ENCODE assay signal across 16 cellular contexts in the genomic region with DNA sequence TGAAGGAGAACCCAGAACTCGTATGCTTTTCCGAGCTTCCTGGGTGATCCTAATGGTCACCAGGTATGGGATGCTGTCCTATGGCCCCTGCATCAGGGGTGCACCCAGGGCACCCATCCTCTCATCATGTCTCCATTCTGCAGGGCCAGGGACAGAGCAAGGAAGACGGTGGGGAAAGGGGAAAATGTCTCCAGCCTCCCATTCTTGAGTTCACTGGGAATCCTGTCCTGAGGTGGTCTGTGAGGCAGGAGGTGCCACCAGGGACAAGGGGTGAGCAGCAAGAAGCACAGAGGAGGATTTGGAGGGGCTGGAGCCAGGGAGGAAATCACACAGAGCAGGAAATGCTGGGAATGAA. TPM values are rescaled to one million over a fixed set of nuclear protein-coding genes. Genes with fewer than 3 reads are reported as not detected.
A peak's percentile ranks its signal among the peaks of the same experiment; 100 is the strongest.
DNase-seq lines count a peak whose midpoint lies in the region; ATAC-seq and TF ChIP-seq lines count a peak whose summit lies in the region.
"Had no signal": no experiment of that assay in that cellular context is flagged by ENCODE, and none has a peak within 500 bp of the region (broad histone marks: within the 10 kb centered on the region; RNA-seq: fewer than 3 reads in every experiment).

No MANE protein-coding gene starts in this region.

- H3K36me3 ChIP-seq in neural progenitor cell (no peaks in the 10 kb centered on the region), thyroid gland (no peaks in the 10 kb centered on the region), smooth muscle cell (ENCODE audit: low read depth) (no peaks in the 10 kb centered on the region), psoas muscle (ENCODE audit: insufficient read depth in 1 of 2, low read depth in 1 of 2) (no peaks in the 10 kb centered on the region)

- no peaks in the 10 kb centered on the region for H3K4me1 Mint-ChIP-seq in activated T-helper 17 cell treated with anti-CD3 and anti-CD28 coated beads, Interleukin-2, amount 50 U/mL, for 72 hours
- peaks cover 38% of the 10 kb centered on the region for H3K4me1 Mint-ChIP-seq in neural progenitor cell

- TF ChIP-seq CTCF in neural progenitor cell (IDR thresholded peaks at IDR 0.05) (no peak), thyroid gland (IDR thresholded peaks at IDR 0.05) (no peak), smooth muscle cell (IDR thresholded peaks at IDR 0.05; ENCODE audit: borderline replicate concordance, insufficient read depth, poor library complexity, severe bottlenecking) (no peak), psoas muscle (IDR thresholded peaks at IDR 0.05) (no peak)

- H3K79me2 ChIP-seq in neural progenitor cell (ENCODE audit: low read depth) (no peaks in the 10 kb centered on the region), smooth muscle cell (ENCODE audit: low read depth) (no peaks in the 10 kb centered on the region)

- no peaks in the 10 kb centered on the region for H4K20me1 ChIP-seq in neural progenitor cell (ENCODE audit: low read depth)
- no peaks in the 10 kb centered on the region for H4K20me1 ChIP-seq in smooth muscle cell (ENCODE audit: low read depth)

- intact Hi-C loops in thyroid gland (cut with DNase I) (no loop called here), psoas muscle (cut with DNase I) (no loop called here)

- 83 to 89% methylated on average over 3 of the region's 3 CpGs for WGBS in thyroid gland, 2 donors
- 92% methylated on average over 3 of the region's 3 CpGs for WGBS in smooth muscle cell (ENCODE audit: low lambda C conversion rate)
- WGBS in psoas muscle, 3 donors = 80 to 87% (median 84%) methylated on average over 3 of the region's 3 CpGs

- no peak for ATAC-seq in activated T-helper 17 cell treated with anti-CD3 and anti-CD28 coated beads, Interleukin-2, amount 50 U/mL, for 72 hours (replicated peaks)
- ATAC-seq in psoas muscle = no peak
- no peak for ATAC-seq in GM18873 (IDR thresholded peaks at IDR 0.05; ENCODE audit: low FRiP score, unreplicated experiment)
- ATAC-seq: K562 had no signal

- no peak overlapping the region for H3K9ac ChIP-seq in neural progenitor cell
- H3K9ac ChIP-seq in smooth muscle cell (ENCODE audit: low read depth) = no peak overlapping the region

- H3K4me2 ChIP-seq in neural progenitor cell (no peak overlapping the region), smooth muscle cell (no peak overlapping the region)
- H3K4me2 ChIP-seq: GM23338 had no signal

- H3K27ac ChIP-seq in cingulate gyrus (ENCODE audit: low read depth, low read length) (peak overlapping the region; percentile 57), neural progenitor cell (no peak overlapping the region), thyroid gland (peak overlapping the region; percentile 29 to 53 (median 45)), smooth muscle cell (ENCODE audit: low read depth) (no peak overlapping the region), psoas muscle (no peak overlapping the region)

- no peak overlapping the region for H3K4me3 ChIP-seq in neural progenitor cell
- H3K4me3 ChIP-seq in thyroid gland (replicated peaks in 1 of 3) = no peak overlapping the region
- no peak overlapping the region for H3K4me3 ChIP-seq in smooth muscle cell
- H3K4me3 ChIP-seq in psoas muscle = no peak overlapping the region
- H3K4me3 ChIP-seq: GM23338, K562 had no signal

- no peak for TF ChIP-seq POLR2A in thyroid gland (IDR thresholded peaks at IDR 0.05)

- DNase-seq in neural progenitor cell (ENCODE audit: low spot score) (no peak), thyroid gland (no peak), smooth muscle cell (lab: John Stamatoyannopoulos, UW; ENCODE audit: unreplicated experiment) (no peak), psoas muscle (no peak)
- DNase-seq: Caco-2; EL; NCI-H1417; NCI-H187 treated with DMSO at 0.1 percent for 48 hours; NCI-H526 treated with DMSO at 0.1 percent for 48 hours; NK-92 treated with Interleukin-12 subunit alpha and Interleukin-12 subunit beta, amount 100 ng/mL, for 24 hours had no signal

- peaks cover 15% of the 10 kb centered on the region for H3K27me3 Mint-ChIP-seq in activated T-helper 17 cell treated with anti-CD3 and anti-CD28 coated beads, Interleukin-2, amount 50 U/mL, for 72 hours
- peaks cover 67% of the 10 kb centered on the region for H3K27me3 Mint-ChIP-seq in neural progenitor cell (ENCODE audit: insufficient read depth, low read depth)

- H3K4me3 Mint-ChIP-seq in activated T-helper 17 cell treated with anti-CD3 and anti-CD28 coated beads, Interleukin-2, amount 50 U/mL, for 72 hours = no peak overlapping the region
- H3K4me3 Mint-ChIP-seq in neural progenitor cell = peak overlapping the region; percentile 52
- H3K4me3 Mint-ChIP-seq: GM23338 had no signal

- H2AFZ ChIP-seq in neural progenitor cell (replicated peaks) (no peak overlapping the region), smooth muscle cell (ENCODE audit: low read depth) (no peak overlapping the region)

- H3K9me3 ChIP-seq in neural progenitor cell (ENCODE audit: low read depth) (no peaks in the 10 kb centered on the region), thyroid gland (no peaks in the 10 kb centered on the region), smooth muscle cell (replicated peaks; ENCODE audit: low read depth) (no peaks in the 10 kb centered on the region), psoas muscle (no peaks in the 10 kb centered on the region)
- H3K9me3 ChIP-seq: Caco-2 had no signal

- H3K9me3 Mint-ChIP-seq in activated T-helper 17 cell treated with anti-CD3 and anti-CD28 coated beads, Interleukin-2, amount 50 U/mL, for 72 hours = no peaks in the 10 kb centered on the region
- peaks cover 5% of the 10 kb centered on the region for H3K9me3 Mint-ChIP-seq in neural progenitor cell
- H3K9me3 Mint-ChIP-seq: GM23338 had no signal

- H3K4me1 ChIP-seq in neural progenitor cell (peaks cover 28% of the 10 kb centered on the region), thyroid gland (peaks cover 33 to 53% of the 10 kb centered on the region in 2 donors), smooth muscle cell (ENCODE audit: low read depth) (peaks cover 8% of the 10 kb centered on the region), psoas muscle (peaks cover 16% of the 10 kb centered on the region)
- H3K4me1 ChIP-seq: Caco-2 had no signal

- peak overlapping the region; percentile 29 for H3K27ac Mint-ChIP-seq in activated T-helper 17 cell treated with anti-CD3 and anti-CD28 coated beads, Interleukin-2, amount 50 U/mL, for 72 hours
- H3K27ac Mint-ChIP-seq in neural progenitor cell = no peak overlapping the region
- H3K27ac Mint-ChIP-seq: GM23338 had no signal

- H3F3A ChIP-seq in neural progenitor cell (ENCODE audit: low read depth) (peaks cover 15% of the 10 kb centered on the region), smooth muscle cell (ENCODE audit: low read depth) (no peaks in the 10 kb centered on the region)

- H3K36me3 Mint-ChIP-seq in activated T-helper 17 cell treated with anti-CD3 and anti-CD28 coated beads, Interleukin-2, amount 50 U/mL, for 72 hours (ENCODE audit: low read depth) = no peaks in the 10 kb centered on the region
- H3K36me3 Mint-ChIP-seq in neural progenitor cell = no peaks in the 10 kb centered on the region

- H3K27me3 ChIP-seq in neural progenitor cell = peaks cover 31% of the 10 kb centered on the region
- H3K27me3 ChIP-seq in thyroid gland = no peaks in the 10 kb centered on the region
- H3K27me3 ChIP-seq in smooth muscle cell (ENCODE audit: low read depth) = no peaks in the 10 kb centered on the region
- H3K27me3 ChIP-seq in psoas muscle (ENCODE audit: insufficient read depth in 3 of 3, low read length in 2 of 3) = no peaks in the 10 kb centered on the region

RNA-seq across cellular contexts. Expression of a gene that starts 14.9 kb away (rescaled TPM):
- total RNA-seq in activated T-helper 17 cell treated with anti-CD3 and anti-CD28 coated beads, Interleukin-2, amount 50 U/mL, for 72 hours = not detected
- total RNA-seq in neural progenitor cell (ENCODE audit: low replicate concordance) = 0.12 TPM in 1 of 2 replicates, not detected in the other
- 10 to 100 TPM in 3 of 4 donors, 1 to 10 TPM in 1; 9.4 to 27.7 (median 18.3) TPM for total RNA-seq in thyroid gland
- 0.22 and 1.7 TPM in 2 replicates for total RNA-seq in smooth muscle cell
- 1.1 TPM in 1 of 2 replicates, not detected in the other for polyA plus RNA-seq in smooth muscle cell
- under 1 TPM; 0.30 to 0.90 (median 0.58) TPM for total RNA-seq in psoas muscle
- polyA plus RNA-seq in psoas muscle = under 1 TPM; 0.07 to 0.30 (median 0.07) TPM
- total RNA-seq: K562, OCI-LY7 had no signal
- polyA plus RNA-seq: GM23338, K562 had no signal

RNA-seq across cellular contexts. Expression of a gene that starts 33.8 kb away (rescaled TPM):
- total RNA-seq in activated T-helper 17 cell treated with anti-CD3 and anti-CD28 coated beads, Interleukin-2, amount 50 U/mL, for 72 hours = under 1 TPM in 1 of 2 donors, not detected in 1; 0.32 TPM
- total RNA-seq in neural progenitor cell (ENCODE audit: low replicate concordance) (0.31 TPM in 1 of 2 replicates, not detected in the other), thyroid gland (10 to 100 TPM in 1 of 4 donors, 1 to 10 TPM in 3; 5.0 to 24.9 (median 8.8) TPM), smooth muscle cell (0.45 and 1.2 TPM in 2 replicates), psoas muscle (1 to 10 TPM in 1 of 4 donors, under 1 TPM in 2, not detected in 1; 0.47 to 1.6 (median 0.53) TPM)
- polyA plus RNA-seq in smooth muscle cell (0.39 and 0.66 TPM in 2 replicates), psoas muscle (under 1 TPM; 0.07 to 0.52 (median 0.08) TPM)
- total RNA-seq: GM23338 had no signal
- polyA plus RNA-seq: GM23338 had no signal

Comparison
In these comparisons a context has a peak if more than half of its experiments do, and no peak if none do; other contexts are left out.
1. H3K27ac ChIP-seq: peak in cingulate gyrus (single experiment) and thyroid gland (3 of 3); none in neural progenitor cell (single experiment), smooth muscle cell (single experiment) and psoas muscle (single experiment).